8 cellular contexts compared by ENCODE assay signal in genomic region chr4:153154010-153154975, GRCh38. TPM values are rescaled to one million over a fixed set of nuclear protein-coding genes. Genes with fewer than 3 reads are reported as not detected.
DNase-seq lines count a peak whose midpoint lies in the region; ATAC-seq and TF ChIP-seq lines count a peak whose summit lies in the region.

No MANE protein-coding gene starts in this region.

- H3K4me3 Mint-ChIP-seq in CD4-positive, CD25-positive, alpha-beta regulatory T cell, result peak overlapping the region; percentile 92 to 95 (median 94)
- H3K4me3 Mint-ChIP-seq in osteocyte (ENCODE audit: unreplicated experiment), result peak overlapping the region; percentile 81

- H3K36me3 ChIP-seq in CD4-positive, CD25-positive, alpha-beta regulatory T cell (ENCODE audit: control insufficient read depth, insufficient read depth, low read length), result no peaks in the 10 kb centered on the region
- no peaks in the 10 kb centered on the region for H3K36me3 ChIP-seq in HUES48 (ENCODE audit: control insufficient read depth, insufficient read depth, low read length)

- TF ChIP-seq CTCF in epithelial cell of esophagus (IDR thresholded peaks at IDR 0.05; ENCODE audit: insufficient read depth, low read depth, low read length, missing control alignments), result no peak
- TF ChIP-seq CTCF in osteocyte (IDR thresholded peaks at IDR 0.05), result no peak
- TF ChIP-seq CTCF in GM13977 (IDR thresholded peaks at IDR 0.05; ENCODE audit: extremely low read depth, insufficient read depth, missing control alignments), result no peak

- peak overlapping the region; percentile 77 for H3K4me3 ChIP-seq in CD4-positive, CD25-positive, alpha-beta regulatory T cell (ENCODE audit: low read depth, low read length)
- H3K4me3 ChIP-seq in HUES48 (ENCODE audit: low read depth, low read length) (peak overlapping the region; percentile 63), epithelial cell of esophagus (ENCODE audit: low read length) (peak overlapping the region; percentile 50)

- peak in 2 of 3 donors; percentile 15 to 67 for DNase-seq in CD4-positive, CD25-positive, alpha-beta regulatory T cell
- DNase-seq in SK-MEL-5 (ENCODE audit: low read depth, low spot score), result peak; percentile 80
- peak; percentile 76 for DNase-seq in epithelial cell of esophagus (ENCODE audit: low read depth)
- DNase-seq in osteocyte (ENCODE audit: extremely low spot score, unreplicated experiment), result no peak
- DNase-seq in GM13977 (ENCODE audit: low spot score), result no peak
- DNase-seq in OCI-M2 (lab: John Stamatoyannopoulos, UW; ENCODE audit: unreplicated experiment), result no peak

- H3K9me3 ChIP-seq in CD4-positive, CD25-positive, alpha-beta regulatory T cell (ENCODE audit: control insufficient read depth in 2 of 2, low read length in 2 of 2), result no peaks in the 10 kb centered on the region
- H3K9me3 ChIP-seq in HUES48 (ENCODE audit: control insufficient read depth, insufficient read depth, low read length), result no peaks in the 10 kb centered on the region

- H3K4me1 ChIP-seq in CD4-positive, CD25-positive, alpha-beta regulatory T cell (ENCODE audit: control insufficient read depth, insufficient read depth, low read length, poor library complexity, severe bottlenecking), result peaks cover 22% of the 10 kb centered on the region
- peaks cover 33% of the 10 kb centered on the region for H3K4me1 ChIP-seq in HUES48 (ENCODE audit: control insufficient read depth, insufficient read depth, low read length)

- no peaks in the 10 kb centered on the region for H3K36me3 Mint-ChIP-seq in CD4-positive, CD25-positive, alpha-beta regulatory T cell
- H3K36me3 Mint-ChIP-seq in osteocyte (ENCODE audit: unreplicated experiment), result no peaks in the 10 kb centered on the region

- H3K27me3 Mint-ChIP-seq in CD4-positive, CD25-positive, alpha-beta regulatory T cell, result peaks cover 9% of the 10 kb centered on the region
- H3K27me3 Mint-ChIP-seq in osteocyte (ENCODE audit: unreplicated experiment), result peaks cover 8% of the 10 kb centered on the region

- peaks cover 2% of the 10 kb centered on the region for H3K27me3 ChIP-seq in CD4-positive, CD25-positive, alpha-beta regulatory T cell (ENCODE audit: control insufficient read depth, insufficient read depth, low read length)
- peaks cover 68% of the 10 kb centered on the region for H3K27me3 ChIP-seq in HUES48 (ENCODE audit: control insufficient read depth, insufficient read depth, low read length)

- no peak overlapping the region for H3K9ac ChIP-seq in HUES48 (ENCODE audit: low read depth, low read length)

- no peak for ATAC-seq in CD4-positive, CD25-positive, alpha-beta regulatory T cell (ENCODE audit: low read depth in 2 of 2)
- ATAC-seq in GM21360 (IDR thresholded peaks at IDR 0.05; ENCODE audit: unreplicated experiment), result no peak

- in situ Hi-C loops in SK-MEL-5 (cut with HindIII; ENCODE audit: low pct_unique_long_range_greater_than_20kb, low sequenced_read_pairs) (no loop called here), GM13977 (cut with MboI; ENCODE audit: low pct_unique_long_range_greater_than_20kb, low sequenced_read_pairs, unreplicated experiment) (no loop called here)

- H3K27ac ChIP-seq in CD4-positive, CD25-positive, alpha-beta regulatory T cell (ENCODE audit: insufficient read depth, low read length, poor library complexity, severe bottlenecking), result no peak overlapping the region
- H3K27ac ChIP-seq in HUES48 (ENCODE audit: low read depth, low read length), result no peak overlapping the region

- peaks cover 15 to 46% (median 27%) of the 10 kb centered on the region in 4 donors for H3K4me1 Mint-ChIP-seq in CD4-positive, CD25-positive, alpha-beta regulatory T cell
- H3K4me1 Mint-ChIP-seq in osteocyte (ENCODE audit: unreplicated experiment), result peaks cover 41% of the 10 kb centered on the region

- peak overlapping the region; percentile 65 to 92 (median 68) for H3K27ac Mint-ChIP-seq in CD4-positive, CD25-positive, alpha-beta regulatory T cell
- H3K27ac Mint-ChIP-seq in osteocyte (ENCODE audit: unreplicated experiment), result peak overlapping the region; percentile 66

- H3K9me3 Mint-ChIP-seq in CD4-positive, CD25-positive, alpha-beta regulatory T cell, result peaks cover 0 to 2% (median 0%) of the 10 kb centered on the region in 7 donors
- H3K9me3 Mint-ChIP-seq in osteocyte (ENCODE audit: unreplicated experiment), result no peaks in the 10 kb centered on the region

RNA-seq across cellular contexts. Expression of gene TRIM2, which starts 50.0 kb away (rescaled TPM):
- 3.8 TPM for total RNA-seq in CD4-positive, CD25-positive, alpha-beta regulatory T cell
- 1 to 10 TPM in 2 of 4 donors, under 1 TPM in 2; 0.56 to 1.1 (median 0.85) TPM for polyA plus RNA-seq in CD4-positive, CD25-positive, alpha-beta regulatory T cell
- total RNA-seq in SK-MEL-5 (2014; rRNA removed; shearing (Covaris generic)), result 127 and 131 TPM in 2 replicates
- 69.0 and 87.0 TPM in 2 replicates for polyA plus RNA-seq in SK-MEL-5 (2015; cell fraction: cytosol; rRNA removed)
- polyA plus RNA-seq in SK-MEL-5 (2015; cell fraction: nucleus; rRNA removed), result 57.7 and 62.0 TPM in 2 replicates
- 34.0 and 36.0 TPM in 2 replicates for total RNA-seq in osteocyte

Comparison
In these comparisons a context has a peak if more than half of its experiments do, and no peak if none do; other contexts are left out.
1. DNase-seq: peak in CD4-positive, CD25-positive, alpha-beta regulatory T cell (2 of 3), SK-MEL-5 (single experiment) and epithelial cell of esophagus (single experiment); none in osteocyte (single experiment), GM13977 (single experiment) and OCI-M2 (single experiment).
2. Peak in every context shown above with its lines, with median percentiles within 50 percentile points of each other: H3K4me3 ChIP-seq.